ENCODE assay signal across 8 cellular contexts in genomic region chr2:218399391-218400166, GRCh38. TPM values are rescaled to one million over a fixed set of nuclear protein-coding genes. Genes with fewer than 3 reads are reported as not detected.
DNase-seq lines count a peak whose midpoint lies in the region; ATAC-seq and TF ChIP-seq lines count a peak whose summit lies in the region.

Gene CTDSP1, plus strand, starts transcription at chr2:218399868. Its CDS starts 223 bp downstream, at chr2:218400091.

- H3K27ac ChIP-seq in HUES6 (ENCODE audit: low read depth, low read length) (peak within 1 kb of the TSS; percentile 77; the same call in 1 of the 2 replicates), OCI-LY1 (ENCODE audit: low read depth, low read length, poor library complexity, severe bottlenecking) (peak within 1 kb of the TSS; percentile 94)

- ATAC-seq in GM21390 (IDR thresholded peaks at IDR 0.05; ENCODE audit: unreplicated experiment): peak; percentile 31

- H3K4me3 ChIP-seq in Caco-2 (ENCODE audit: low read depth, low read length): peak within 1 kb of the TSS; percentile 77
- H3K4me3 ChIP-seq in HUES6 (ENCODE audit: low read depth, low read length): peak within 1 kb of the TSS; percentile 80
- peak within 1 kb of the TSS; percentile 71 for H3K4me3 ChIP-seq in OCI-LY1 (ENCODE audit: low read depth, low read length, poor library complexity, severe bottlenecking)

- H3K27me3 ChIP-seq in Caco-2 (replicated peaks; ENCODE audit: control insufficient read depth, insufficient read depth, low read length): no peaks in the 10 kb centered on the region
- H3K27me3 ChIP-seq in HUES6 (ENCODE audit: control insufficient read depth, insufficient read depth, low read length): peaks cover 32% of the 10 kb centered on the region
- H3K27me3 ChIP-seq in OCI-LY1 (ENCODE audit: insufficient read depth, low read length): no peaks in the 10 kb centered on the region

- no peaks in the 10 kb centered on the region for H4K20me1 ChIP-seq in OCI-LY1 (ENCODE audit: insufficient read depth, low read length)

- H3K27me3 Mint-ChIP-seq in Caco-2 (ENCODE audit: insufficient read depth, unreplicated experiment) (no peaks in the 10 kb centered on the region), endothelial cell (ENCODE audit: unreplicated experiment) (peaks cover 13% of the 10 kb centered on the region)

- peak within 1 kb of the TSS; percentile 73 for H3K9ac ChIP-seq in HUES6 (ENCODE audit: low read length)
- H3K9ac ChIP-seq in OCI-LY1 (ENCODE audit: low read length): peak within 1 kb of the TSS; percentile 84

- peak within 1 kb of the TSS; percentile 80 for H3K4me2 ChIP-seq in OCI-LY1 (ENCODE audit: low read length)

- BruUV-seq in Caco-2 (replicated peaks; lab: Mats Ljungman, UMichigan): no TSS peak

- H3K4me1 Mint-ChIP-seq in Caco-2 (ENCODE audit: low read depth, unreplicated experiment): peaks cover 30% of the 10 kb centered on the region
- peaks cover 22% of the 10 kb centered on the region for H3K4me1 Mint-ChIP-seq in endothelial cell (ENCODE audit: unreplicated experiment)

- intact Hi-C loops in Caco-2 (cut with micrococcal nuclease; ENCODE audit: unreplicated experiment): no loop called here

- no peaks in the 10 kb centered on the region for H3K9me3 ChIP-seq in Caco-2
- H3K9me3 ChIP-seq in HUES6 (ENCODE audit: control insufficient read depth, insufficient read depth, low read depth, low read length): no peaks in the 10 kb centered on the region
- no peaks in the 10 kb centered on the region for H3K9me3 ChIP-seq in OCI-LY1 (ENCODE audit: low read length)

- H3K9me3 Mint-ChIP-seq in Caco-2 (ENCODE audit: unreplicated experiment): no peaks in the 10 kb centered on the region
- no peaks in the 10 kb centered on the region for H3K9me3 Mint-ChIP-seq in endothelial cell (ENCODE audit: unreplicated experiment)

- DNase-seq in Caco-2 (peak; percentile 98 to 99), endothelial cell (ENCODE audit: low spot score) (peak; percentile 96), midbrain (lab: John Stamatoyannopoulos, UW) (peak; percentile 96)
- DNase-seq in activated CD8-positive, alpha-beta memory T cell treated with anti-CD3 and anti-CD28 coated beads, Interleukin-2, amount 50 U/mL, for 48 hours: peak; percentile 94
- peak; percentile 88 to 91 for DNase-seq in stimulated activated CD8-positive, alpha-beta memory T cell treated with anti-CD3 and anti-CD28 coated beads, Interleukin-2, amount 100 ng/mL, for 1 hour (ENCODE audit: low read depth in 2 of 2)

- H3K36me3 Mint-ChIP-seq in Caco-2 (ENCODE audit: insufficient read depth, unreplicated experiment) (peaks cover 70% of the 10 kb centered on the region), endothelial cell (ENCODE audit: low read depth, unreplicated experiment) (peaks cover 10% of the 10 kb centered on the region)

- H3K27ac Mint-ChIP-seq in Caco-2 (ENCODE audit: unreplicated experiment) (peak within 1 kb of the TSS; percentile 98), endothelial cell (ENCODE audit: unreplicated experiment) (peak within 1 kb of the TSS; percentile 74)

- no peak within 1 kb of the TSS for H2AFZ ChIP-seq in OCI-LY1 (ENCODE audit: low read length)

- no peaks in the 10 kb centered on the region for H3K9me2 ChIP-seq in OCI-LY1 (ENCODE audit: low read depth, low read length)

- POLR2A ChIA-PET in Caco-2 (lab: Charles Lee): interaction anchor here (0.5 to 2.1 kb wide), 8 partner anchors 19 to 725 kb away, joined by 3 to 17 read pairs (median 4); partner anchors contain the start of genes AAMP, PNKD and VIL1

- H3F3A ChIP-seq in OCI-LY1 (ENCODE audit: insufficient read depth, low read length): no peaks in the 10 kb centered on the region; the same call in 1 of the 2 replicates

- H3K36me3 ChIP-seq in Caco-2 (ENCODE audit: control insufficient read depth, insufficient read depth, low read length) (no peaks in the 10 kb centered on the region), HUES6 (ENCODE audit: control insufficient read depth, insufficient read depth, low read length) (peaks cover 20% of the 10 kb centered on the region), OCI-LY1 (ENCODE audit: insufficient read depth, low read length) (peaks cover 26% of the 10 kb centered on the region)

- H3K79me2 ChIP-seq in OCI-LY1 (ENCODE audit: insufficient read depth, low read length): no peaks in the 10 kb centered on the region

- peaks cover 20% of the 10 kb centered on the region for H3K4me1 ChIP-seq in Caco-2
- peaks cover 29% of the 10 kb centered on the region for H3K4me1 ChIP-seq in HUES6 (ENCODE audit: control insufficient read depth, insufficient read depth, low read length)
- peaks cover 55% of the 10 kb centered on the region for H3K4me1 ChIP-seq in OCI-LY1 (ENCODE audit: insufficient read depth, low read length, severe bottlenecking)

- H3K4me3 Mint-ChIP-seq in Caco-2 (ENCODE audit: unreplicated experiment) (peak within 1 kb of the TSS; percentile 98), endothelial cell (ENCODE audit: unreplicated experiment) (peak within 1 kb of the TSS; percentile 97)

- CTCF ChIA-PET in Caco-2 (lab: Charles Lee): interaction anchor here (0.6 to 2.0 kb wide), 6 partner anchors 32 to 147 kb away, joined by 3 to 7 read pairs (median 4); partner anchors contain the start of gene CATIP

- TF ChIP-seq CTCF in Caco-2 (IDR thresholded peaks at IDR 0.05; ENCODE audit: insufficient read depth in 1 of 2, low read depth in 1 of 2, low read length in 1 of 2, severe bottlenecking in 1 of 2, unreplicated experiment in 1 of 2) (no peak), OCI-LY1 (IDR thresholded peaks at IDR 0.05; ENCODE audit: low read length) (no peak), endothelial cell (IDR thresholded peaks at IDR 0.05; ENCODE audit: unreplicated experiment) (no peak)

RNA-seq across cellular contexts. Expression of gene CTDSP1, which starts in this region (rescaled TPM):
- 103 and 104 TPM in 2 replicates for total RNA-seq in Caco-2 (2022)
- total RNA-seq in endothelial cell (ENCODE audit: unreplicated experiment): 106 TPM

Comparison
In these comparisons a context has a peak if more than half of its experiments do, and no peak if none do; other contexts are left out.
1. Peak in every context shown above with its lines: DNase-seq, ATAC-seq, H3K4me3 ChIP-seq and H3K27ac ChIP-seq.